ENCODE assay signal across 8 cellular contexts in the genomic region with DNA sequence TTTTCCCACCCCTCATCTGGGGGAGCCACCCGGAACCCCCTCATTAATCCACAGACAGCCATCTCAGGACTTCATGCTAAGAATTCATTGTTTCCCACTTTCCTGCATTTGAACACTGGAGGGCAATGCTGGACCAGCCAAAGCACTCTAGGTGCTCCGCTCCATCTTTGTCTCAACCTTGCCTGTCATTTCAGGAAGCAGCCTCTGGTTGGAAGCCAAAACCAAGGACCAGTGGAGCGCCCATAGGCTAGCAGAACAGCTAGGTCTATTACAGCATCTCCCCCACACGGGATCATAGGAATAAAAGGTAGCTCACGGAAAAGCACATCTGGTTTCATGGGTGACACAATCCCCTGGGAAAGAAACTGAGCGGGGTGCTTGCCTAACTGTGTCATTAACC.
A peak's percentile ranks its signal among the peaks of the same experiment; 100 is the strongest.
DNase-seq lines count a peak whose midpoint lies in the region; ATAC-seq and TF ChIP-seq lines count a peak whose summit lies in the region.

No MANE protein-coding gene starts in this region.

- no peaks in the 10 kb centered on the region for H3K36me3 ChIP-seq in CD4-positive, alpha-beta memory T cell (ENCODE audit: insufficient read depth, low read length)

- CTCF ChIA-PET in CD4-positive, alpha-beta memory T cell (lab: Charles Lee; ENCODE audit: partially characterized antibody): no interaction called here

- peak; percentile 78 to 86 for ATAC-seq in right cardiac atrium

- H3K4me3 ChIP-seq in AG09309 (ENCODE audit: control insufficient read depth, low read depth, low read length): no peak overlapping the region
- H3K4me3 ChIP-seq in NB4 (ENCODE audit: low read depth, low read length): no peak overlapping the region
- no peak overlapping the region for H3K4me3 ChIP-seq in right cardiac atrium (ENCODE audit: low read length)
- no peak overlapping the region for H3K4me3 ChIP-seq in CD4-positive, alpha-beta memory T cell (ENCODE audit: low read length in 2 of 2)

- H3K4me3 Mint-ChIP-seq in CD4-positive, alpha-beta memory T cell: no peak overlapping the region

- no peaks in the 10 kb centered on the region for H3K9me3 ChIP-seq in right cardiac atrium (ENCODE audit: control insufficient read depth, low read length)
- H3K9me3 ChIP-seq in CD4-positive, alpha-beta memory T cell (ENCODE audit: control insufficient read depth in 1 of 2, low read length in 2 of 2): no peaks in the 10 kb centered on the region

- no peaks in the 10 kb centered on the region for H3K36me3 Mint-ChIP-seq in CD4-positive, alpha-beta memory T cell

- POLR2A ChIA-PET in CD4-positive, alpha-beta memory T cell (lab: Charles Lee; ENCODE audit: partially characterized antibody): no interaction called here

- H3K27me3 Mint-ChIP-seq in CD4-positive, alpha-beta memory T cell: no peaks in the 10 kb centered on the region

- no peaks in the 10 kb centered on the region for H3K4me1 ChIP-seq in right cardiac atrium (ENCODE audit: control insufficient read depth, insufficient read depth, low read length)
- H3K4me1 ChIP-seq in CD4-positive, alpha-beta memory T cell (ENCODE audit: insufficient read depth, low read length): no peaks in the 10 kb centered on the region

- DNase-seq in AG09309 (ENCODE audit: low read depth): no peak
- DNase-seq in GM13976 (ENCODE audit: low spot score): peak; percentile 70
- peak; percentile 88 for DNase-seq in NB4 (ENCODE audit: low read depth)
- peak; percentile 71 for DNase-seq in amniotic epithelial cell (ENCODE audit: low read depth)
- peak; percentile 60 to 71 (median 62) for DNase-seq in right cardiac atrium
- DNase-seq in putamen (ENCODE audit: low spot score): peak; percentile 61
- no peak for DNase-seq in activated CD4-positive, alpha-beta T cell treated with anti-CD3 and anti-CD28 coated beads for 4 hours
- DNase-seq in CD4-positive, alpha-beta memory T cell: no peak

- H3K9me3 Mint-ChIP-seq in CD4-positive, alpha-beta memory T cell: no peaks in the 10 kb centered on the region

- in situ Hi-C loops in GM13976 (cut with MboI; ENCODE audit: low sequenced_read_pairs, unreplicated experiment): loop anchor here (5.0 kb wide), 2 partner anchors 80 to 175 kb away; no protein-coding TSS in a partner anchor

- 26% methylated on average over 6 of the region's 6 CpGs for WGBS in right cardiac atrium

- no peaks in the 10 kb centered on the region for H3K4me1 Mint-ChIP-seq in CD4-positive, alpha-beta memory T cell

- H3K27me3 ChIP-seq in right cardiac atrium (ENCODE audit: control insufficient read depth, insufficient read depth): no peaks in the 10 kb centered on the region
- no peaks in the 10 kb centered on the region for H3K27me3 ChIP-seq in CD4-positive, alpha-beta memory T cell (ENCODE audit: insufficient read depth, low read length)

- no peak for TF ChIP-seq POLR2A in NB4 (IDR thresholded peaks at IDR 0.05; ENCODE audit: extremely low read depth, insufficient read length)

- intact Hi-C loops in right cardiac atrium (cut with DNase I): loop anchor here (2.0 to 10.0 kb wide), 7 partner anchors 79 to 263 kb away; no protein-coding TSS in a partner anchor
- intact Hi-C loops in CD4-positive, alpha-beta memory T cell (cut with micrococcal nuclease): no loop called here

- H3K27ac ChIP-seq in right cardiac atrium (ENCODE audit: low read length): no peak overlapping the region
- no peak overlapping the region for H3K27ac ChIP-seq in CD4-positive, alpha-beta memory T cell (ENCODE audit: low read depth, low read length)

- H3K27ac Mint-ChIP-seq in CD4-positive, alpha-beta memory T cell: no peak overlapping the region

- peak; percentile 72 for TF ChIP-seq CTCF in AG09309 (IDR thresholded peaks at IDR 0.05; ENCODE audit: control insufficient read depth, insufficient read depth, low read depth, low read length, missing control alignments)
- TF ChIP-seq CTCF in GM13976 (IDR thresholded peaks at IDR 0.05; ENCODE audit: borderline replicate concordance, control extremely low read depth, extremely low read depth, insufficient read depth, missing control alignments): peak; percentile 58
- TF ChIP-seq CTCF in NB4 (IDR thresholded peaks at IDR 0.05; ENCODE audit: low read depth, low read length): peak; percentile 73

Comparison
In these comparisons a context has a peak if more than half of its experiments do, and no peak if none do; other contexts are left out.
1. DNase-seq: peak in GM13976 (single experiment), NB4 (single experiment), amniotic epithelial cell (single experiment), right cardiac atrium (3 of 3) and putamen (single experiment); none in AG09309 (single experiment), activated CD4-positive, alpha-beta T cell treated with anti-CD3 and anti-CD28 coated beads for 4 hours (0 of 2) and CD4-positive, alpha-beta memory T cell (0 of 5).
2. Peak in every context shown above with its lines, with median percentiles within 50 percentile points of each other: CTCF ChIP-seq.